Comparison of ENCODE assay signal across 22 cellular contexts in genomic region chr6:119067091-119067490, GRCh38.
"Had no signal": no experiment of that assay in that cellular context is flagged by ENCODE, and none has a peak within 500 bp of the region (broad histone marks: within the 10 kb centered on the region; RNA-seq: fewer than 3 reads in every experiment).

No MANE protein-coding gene starts in this region.

- H3K36me3 ChIP-seq: adrenal gland had no signal

- H3K36me3 Mint-ChIP-seq: activated naive CD8-positive, alpha-beta T cell treated with anti-CD3 and anti-CD28 coated beads, Interleukin-2, amount 10 ng/mL, durations not matched to agents 7 days and 5 days; WTC11 had no signal

- H3K27me3 ChIP-seq: adrenal gland had no signal

- H3K4me1 Mint-ChIP-seq: activated naive CD8-positive, alpha-beta T cell treated with anti-CD3 and anti-CD28 coated beads, Interleukin-2, amount 10 ng/mL, durations not matched to agents 7 days and 5 days; WTC11 had no signal

- H3K27ac ChIP-seq: adrenal gland had no signal

- H3K9me3 Mint-ChIP-seq: activated naive CD8-positive, alpha-beta T cell treated with anti-CD3 and anti-CD28 coated beads, Interleukin-2, amount 10 ng/mL, durations not matched to agents 7 days and 5 days; T-helper 1 cell treated with Interleukin-12 subunit alpha and Interleukin-12 subunit beta and Interleukin-4 antibody, amounts not matched to agents 30 μg/mL and 1 μg/mL, for 36 hours; WTC11 had no signal

- H3K4me1 ChIP-seq: adrenal gland had no signal

- DNase-seq: activated CD4-positive, alpha-beta T cell treated with anti-CD3 and anti-CD28 coated beads for 48 hours; activated CD4-positive, alpha-beta T cell treated with anti-CD3 and anti-CD28 coated beads, Interleukin-2, amount 50 U/mL, for 4 hours; activated CD4-positive, CD25-positive, alpha-beta regulatory T cell treated with anti-CD3 and anti-CD28 coated beads, Interleukin-2, amount 50 U/mL, for 72 hours; activated CD8-positive, alpha-beta memory T cell treated with anti-CD3 and anti-CD28 coated beads, Interleukin-2, amount 50 U/mL, for 48 hours; activated CD8-positive, alpha-beta T cell treated with anti-CD3 and anti-CD28 coated beads, Interleukin-2, amount 10 ng/mL, durations not matched to agents 7 days and 5 days; activated naive CD4-positive, alpha-beta T cell treated with anti-CD3 and anti-CD28 coated beads, Interleukin-2, amount 50 U/mL, for 16 hours; activated naive CD8-positive, alpha-beta T cell treated with anti-CD3 and anti-CD28 coated beads, Interleukin-2, amount 10 ng/mL, durations not matched to agents 7 days and 5 days; activated T-cell treated with anti-CD3 and anti-CD28 coated beads, Interleukin-2, amount 50 U/mL, for 1 hour; adrenal gland; anterior cingulate cortex; cerebellar nuclear complex; KG1; NCI-H1092; NCI-H1694; NCI-H2029 treated with DMSO at 0.1 percent for 48 hours; NCI-H226; NCI-H510A; NCI-H526 treated with DMSO at 0.1 percent for 48 hours; PC-3; SHP77 treated with DMSO at 0.1 percent for 48 hours had no signal

- H3K27me3 Mint-ChIP-seq: activated naive CD8-positive, alpha-beta T cell treated with anti-CD3 and anti-CD28 coated beads, Interleukin-2, amount 10 ng/mL, durations not matched to agents 7 days and 5 days had no signal

- H3K9me3 ChIP-seq: adrenal gland had no signal

- H3K4me3 Mint-ChIP-seq: activated CD8-positive, alpha-beta T cell treated with anti-CD3 and anti-CD28 coated beads, Interleukin-2, amount 10 ng/mL, durations not matched to agents 7 days and 5 days; activated naive CD8-positive, alpha-beta T cell treated with anti-CD3 and anti-CD28 coated beads, Interleukin-2, amount 10 ng/mL, durations not matched to agents 7 days and 5 days; T-helper 1 cell treated with Interleukin-12 subunit alpha and Interleukin-12 subunit beta and Interleukin-4 antibody, amounts not matched to agents 30 μg/mL and 1 μg/mL, for 36 hours; WTC11 had no signal

- H3K27ac Mint-ChIP-seq: activated CD8-positive, alpha-beta T cell treated with anti-CD3 and anti-CD28 coated beads, Interleukin-2, amount 10 ng/mL, durations not matched to agents 7 days and 5 days; activated naive CD8-positive, alpha-beta T cell treated with anti-CD3 and anti-CD28 coated beads, Interleukin-2, amount 10 ng/mL, durations not matched to agents 7 days and 5 days; T-helper 1 cell treated with Interleukin-12 subunit alpha and Interleukin-12 subunit beta and Interleukin-4 antibody, amounts not matched to agents 30 μg/mL and 1 μg/mL, for 36 hours; WTC11 had no signal

- ATAC-seq: activated CD8-positive, alpha-beta T cell treated with anti-CD3 and anti-CD28 coated beads, Interleukin-2, amount 10 ng/mL, durations not matched to agents 7 days and 5 days; PC-3; WTC11 had no signal

- H3K4me3 ChIP-seq: adrenal gland had no signal
